ENCODE assay signal across 9 cellular contexts in the genomic region with DNA sequence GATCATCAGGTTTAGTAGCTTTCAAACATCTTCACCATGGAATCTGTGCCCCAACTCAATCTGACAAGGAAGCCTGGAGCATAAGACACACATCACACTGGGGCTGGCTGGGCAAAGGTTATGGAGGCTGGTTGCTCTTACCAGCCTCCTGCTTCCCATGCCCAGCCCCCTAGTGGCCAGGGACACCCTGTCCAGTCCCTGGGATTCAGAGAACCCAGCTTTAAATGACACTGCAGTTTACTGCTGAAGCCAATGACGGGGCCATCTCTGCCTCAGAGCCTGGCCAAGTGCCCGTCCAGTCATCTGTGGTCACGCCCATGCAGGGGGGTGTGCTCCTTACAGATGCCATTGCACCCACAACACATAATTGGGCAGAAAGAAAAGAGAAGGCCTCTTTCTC.
DNase-seq lines count a peak whose midpoint lies in the region; ATAC-seq and TF ChIP-seq lines count a peak whose summit lies in the region.
"Had no signal": no experiment of that assay in that cellular context is flagged by ENCODE, and none has a peak within 500 bp of the region (broad histone marks: within the 10 kb centered on the region; RNA-seq: fewer than 3 reads in every experiment).

No MANE protein-coding gene starts in this region.

- intact Hi-C loops in activated T-helper 1 cell treated with anti-CD3 and anti-CD28 coated beads, Interleukin-12 subunit alpha, Interleukin-12 subunit beta, Interleukin-2, Interleukin-4 antibody, amounts not matched to agents 30 ng/mL and 10 ng/mL and 1 ng/mL, durations not matched to agents 14 hours and 24 hours and 36 hours (cut with micrococcal nuclease): no loop called here

- H3K27me3 Mint-ChIP-seq in chondrocyte (ENCODE audit: low read depth) (peaks cover 24% of the 10 kb centered on the region), nephron (ENCODE audit: low read depth) (peaks cover 18% of the 10 kb centered on the region)
- H3K27me3 Mint-ChIP-seq in activated T-helper 1 cell treated with anti-CD3 and anti-CD28 coated beads, Interleukin-12 subunit alpha, Interleukin-12 subunit beta, Interleukin-2, Interleukin-4 antibody, amounts not matched to agents 30 ng/mL and 10 ng/mL and 1 ng/mL, durations not matched to agents 14 hours and 24 hours and 36 hours (ENCODE audit: insufficient read depth): no peaks in the 10 kb centered on the region
- H3K27me3 Mint-ChIP-seq in stimulated activated naive CD8-positive, alpha-beta T cell treated with anti-CD3 and anti-CD28 coated beads, Interleukin-15, amount 100 ng/mL, for 72 hours: peaks cover 15% of the 10 kb centered on the region

- no peak for ATAC-seq in HG02840 (IDR thresholded peaks at IDR 0.05; ENCODE audit: low FRiP score, unreplicated experiment)
- no peak for ATAC-seq in stimulated activated naive CD8-positive, alpha-beta T cell treated with anti-CD3 and anti-CD28 coated beads, Interleukin-15, amount 100 ng/mL, for 72 hours

- peak; percentile 21 for DNase-seq in DMS53 treated with DMSO at 0.1 percent for 48 hours (lab: John Stamatoyannopoulos, UW; ENCODE audit: unreplicated experiment)
- DNase-seq in HuH-7 (ENCODE audit: low spot score): peak; percentile 73
- DNase-seq in chondrocyte (ENCODE audit: low spot score): no peak
- no peak for DNase-seq in dermis blood vessel endothelial cell
- DNase-seq in activated T-helper 1 cell treated with anti-CD3 and anti-CD28 coated beads, Interleukin-12 subunit alpha, Interleukin-12 subunit beta, Interleukin-2, Interleukin-4 antibody, amounts not matched to agents 30 ng/mL and 10 ng/mL and 1 ng/mL, durations not matched to agents 14 hours and 24 hours and 36 hours (ENCODE audit: low spot score): no peak
- no peak for DNase-seq in stimulated activated naive CD8-positive, alpha-beta T cell treated with anti-CD3 and anti-CD28 coated beads, Interleukin-15, amount 100 ng/mL, for 72 hours
- DNase-seq: IMR-90 had no signal

- H3K36me3 Mint-ChIP-seq in chondrocyte (ENCODE audit: low read depth) (no peaks in the 10 kb centered on the region), nephron (ENCODE audit: low read depth) (no peaks in the 10 kb centered on the region)
- H3K36me3 Mint-ChIP-seq in activated T-helper 1 cell treated with anti-CD3 and anti-CD28 coated beads, Interleukin-12 subunit alpha, Interleukin-12 subunit beta, Interleukin-2, Interleukin-4 antibody, amounts not matched to agents 30 ng/mL and 10 ng/mL and 1 ng/mL, durations not matched to agents 14 hours and 24 hours and 36 hours (ENCODE audit: low read depth): no peaks in the 10 kb centered on the region

- peaks cover 10% of the 10 kb centered on the region for H3K4me1 Mint-ChIP-seq in chondrocyte (ENCODE audit: low read depth)
- peaks cover 6% of the 10 kb centered on the region for H3K4me1 Mint-ChIP-seq in nephron
- H3K4me1 Mint-ChIP-seq in activated T-helper 1 cell treated with anti-CD3 and anti-CD28 coated beads, Interleukin-12 subunit alpha, Interleukin-12 subunit beta, Interleukin-2, Interleukin-4 antibody, amounts not matched to agents 30 ng/mL and 10 ng/mL and 1 ng/mL, durations not matched to agents 14 hours and 24 hours and 36 hours (ENCODE audit: low read depth): no peaks in the 10 kb centered on the region
- no peaks in the 10 kb centered on the region for H3K4me1 Mint-ChIP-seq in stimulated activated naive CD8-positive, alpha-beta T cell treated with anti-CD3 and anti-CD28 coated beads, Interleukin-15, amount 100 ng/mL, for 72 hours

- H3K4me3 Mint-ChIP-seq in chondrocyte (ENCODE audit: unreplicated experiment) (no peak overlapping the region), nephron (no peak overlapping the region)
- H3K4me3 Mint-ChIP-seq in activated T-helper 1 cell treated with anti-CD3 and anti-CD28 coated beads, Interleukin-12 subunit alpha, Interleukin-12 subunit beta, Interleukin-2, Interleukin-4 antibody, amounts not matched to agents 30 ng/mL and 10 ng/mL and 1 ng/mL, durations not matched to agents 14 hours and 24 hours and 36 hours: no peak overlapping the region
- H3K4me3 Mint-ChIP-seq in stimulated activated naive CD8-positive, alpha-beta T cell treated with anti-CD3 and anti-CD28 coated beads, Interleukin-15, amount 100 ng/mL, for 72 hours: no peak overlapping the region

- H3K27ac Mint-ChIP-seq in chondrocyte (ENCODE audit: unreplicated experiment): no peak overlapping the region
- H3K27ac Mint-ChIP-seq in nephron: no peak overlapping the region
- H3K27ac Mint-ChIP-seq in activated T-helper 1 cell treated with anti-CD3 and anti-CD28 coated beads, Interleukin-12 subunit alpha, Interleukin-12 subunit beta, Interleukin-2, Interleukin-4 antibody, amounts not matched to agents 30 ng/mL and 10 ng/mL and 1 ng/mL, durations not matched to agents 14 hours and 24 hours and 36 hours: no peak overlapping the region
- H3K27ac Mint-ChIP-seq in stimulated activated naive CD8-positive, alpha-beta T cell treated with anti-CD3 and anti-CD28 coated beads, Interleukin-15, amount 100 ng/mL, for 72 hours: no peak overlapping the region

- H3K9me3 Mint-ChIP-seq in chondrocyte (ENCODE audit: low read depth) (no peaks in the 10 kb centered on the region), nephron (peaks cover 3% of the 10 kb centered on the region)
- H3K9me3 Mint-ChIP-seq in activated T-helper 1 cell treated with anti-CD3 and anti-CD28 coated beads, Interleukin-12 subunit alpha, Interleukin-12 subunit beta, Interleukin-2, Interleukin-4 antibody, amounts not matched to agents 30 ng/mL and 10 ng/mL and 1 ng/mL, durations not matched to agents 14 hours and 24 hours and 36 hours: peaks cover 3% of the 10 kb centered on the region
- no peaks in the 10 kb centered on the region for H3K9me3 Mint-ChIP-seq in stimulated activated naive CD8-positive, alpha-beta T cell treated with anti-CD3 and anti-CD28 coated beads, Interleukin-15, amount 100 ng/mL, for 72 hours

- TF ChIP-seq CTCF in chondrocyte (IDR thresholded peaks at IDR 0.05) (peak; percentile 73), nephron (IDR thresholded peaks at IDR 0.05; ENCODE audit: unreplicated experiment in 3 of 3) (peak in 2 of 3 experiments; percentile 9 to 29)

Comparison
In these comparisons a context has a peak if more than half of its experiments do, and no peak if none do; other contexts are left out.
1. DNase-seq: peak in DMS53 treated with DMSO at 0.1 percent for 48 hours (single experiment) and HuH-7 (single experiment); none in chondrocyte (single experiment), dermis blood vessel endothelial cell (single experiment), activated T-helper 1 cell treated with anti-CD3 and anti-CD28 coated beads, Interleukin-12 subunit alpha, Interleukin-12 subunit beta, Interleukin-2, Interleukin-4 antibody, amounts not matched to agents 30 ng/mL and 10 ng/mL and 1 ng/mL, durations not matched to agents 14 hours and 24 hours and 36 hours (single experiment) and stimulated activated naive CD8-positive, alpha-beta T cell treated with anti-CD3 and anti-CD28 coated beads, Interleukin-15, amount 100 ng/mL, for 72 hours (0 of 2).